Comparison of ENCODE assay signal across 1 cellular context in the genomic region with DNA sequence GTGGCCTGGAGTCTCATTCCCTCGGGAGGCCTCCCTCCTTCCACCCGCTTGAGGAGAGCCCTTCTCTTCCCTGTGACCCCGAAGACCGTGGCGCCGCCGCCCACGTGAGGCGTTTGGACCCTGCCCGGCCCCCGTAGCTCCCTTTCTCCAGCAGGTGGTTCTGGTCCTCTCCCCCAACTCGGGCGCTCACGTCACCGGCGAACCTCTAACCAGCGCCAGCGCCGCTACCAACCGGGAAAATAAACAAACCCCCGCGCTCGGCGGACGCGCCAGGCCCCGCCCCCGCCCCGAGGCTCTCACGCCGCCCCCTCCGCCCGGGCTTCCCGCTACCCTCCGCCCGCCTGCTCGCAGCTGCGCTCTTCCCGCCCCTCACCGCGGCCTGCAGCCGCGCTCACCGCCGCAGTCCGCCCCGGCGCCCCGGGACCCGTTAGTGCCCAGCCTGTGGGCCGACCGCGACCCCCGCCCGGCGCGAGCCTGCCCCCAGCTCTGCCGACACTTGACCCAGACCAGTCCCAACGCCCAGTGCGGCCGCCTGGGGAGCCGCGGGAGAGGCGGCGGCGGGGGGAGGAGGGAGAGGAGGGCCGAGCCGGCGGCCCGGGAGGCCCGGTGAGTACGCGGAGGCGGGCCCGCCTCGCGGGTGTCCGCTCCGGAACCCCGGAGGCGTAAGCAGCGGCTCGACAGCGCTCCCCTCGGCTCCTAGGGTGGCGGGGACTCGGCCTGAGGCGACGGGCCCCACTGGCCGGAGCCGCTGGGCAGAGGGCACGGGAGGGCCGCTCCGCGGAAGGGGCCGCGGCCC.
TF ChIP-seq lines count a peak whose summit lies in the region.

No MANE protein-coding gene starts in this region.

TF ChIP-seq in HEK293, 187 proteins besides CTCF, POLR2A, EP300 and RAD21 (continued from another document):
- TF ChIP-seq ZBTB26 (tag by site-specific recombination; optimal IDR thresholded peaks at IDR 0.05) = peak; percentile 65
